In the genomic region with DNA sequence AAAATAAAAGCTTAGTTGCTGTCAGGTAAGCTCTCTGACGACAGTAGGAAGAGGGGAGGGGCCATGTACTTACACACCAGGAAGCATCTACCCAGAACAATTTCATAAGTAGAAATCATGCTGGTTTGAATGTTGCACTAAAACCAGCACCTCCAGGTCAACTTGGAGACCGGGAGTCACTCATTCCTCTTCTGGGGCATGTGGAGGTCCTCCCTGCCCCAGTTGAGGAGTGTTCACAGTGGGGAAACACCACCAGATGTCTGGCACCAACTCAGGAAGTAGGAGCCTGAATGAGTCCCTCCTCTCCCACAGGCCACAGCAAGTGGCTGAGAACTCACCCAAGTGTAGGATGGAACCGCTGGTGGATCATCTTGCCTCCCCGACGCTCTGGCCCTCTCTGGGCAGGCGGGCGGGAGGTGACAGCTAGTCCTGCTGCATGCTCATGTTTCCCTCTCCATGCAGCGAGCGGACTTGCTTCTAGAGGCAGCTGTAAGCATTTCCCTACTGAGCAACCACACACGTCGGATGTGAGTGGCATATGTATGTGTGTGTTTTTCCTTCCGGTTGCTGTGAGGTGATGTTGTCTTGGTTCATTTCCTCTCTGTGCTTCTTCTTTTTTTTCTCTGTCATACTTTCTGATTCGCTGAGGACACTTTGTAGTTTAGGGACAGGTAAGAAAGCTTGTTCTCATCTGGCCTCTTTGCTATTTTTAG, we compare ENCODE assay signal across 8 cellular contexts.
DNase-seq lines count a peak whose midpoint lies in the region; ATAC-seq and TF ChIP-seq lines count a peak whose summit lies in the region.

No MANE protein-coding gene starts in this region.

- WGBS in esophagus muscularis mucosa: 89% methylated on average over 10 of the region's 13 CpGs
- 94 to 95% methylated on average over 13 of the region's 13 CpGs for WGBS in testis, 2 donors

- intact Hi-C loops in esophagus muscularis mucosa (cut with DNase I) (no loop called here), testis (cut with DNase I; ENCODE audit: low total_unique reads) (no loop called here)

- peak overlapping the region in 3 of 4 donors; percentile 7 to 43 (median 19) for H3K4me3 ChIP-seq in esophagus muscularis mucosa
- H3K4me3 ChIP-seq in testis: no peak overlapping the region

- H3K27ac ChIP-seq in esophagus muscularis mucosa (replicated peaks in 1 of 4) (peak overlapping the region in 1 of 4 donors; percentile 32), testis (no peak overlapping the region)

- H3K9me3 ChIP-seq in esophagus muscularis mucosa (no peaks in the 10 kb centered on the region), testis (no peaks in the 10 kb centered on the region)

- TF ChIP-seq POLR2A in esophagus muscularis mucosa (IDR thresholded peaks at IDR 0.05; ENCODE audit: low read depth): no peak
- TF ChIP-seq POLR2A in testis (IDR thresholded peaks at IDR 0.05): no peak

- ATAC-seq in GM19324 (IDR thresholded peaks at IDR 0.05; ENCODE audit: low FRiP score, unreplicated experiment) (peak; percentile 82), HG03354 (IDR thresholded peaks at IDR 0.05; ENCODE audit: poor library complexity, severe bottlenecking, unreplicated experiment) (peak; percentile 83)

- TF ChIP-seq EP300 in esophagus muscularis mucosa (IDR thresholded peaks at IDR 0.05): no peak

- peak; percentile 66 to 72 for DNase-seq in activated CD4-positive, alpha-beta T cell treated with anti-CD3 and anti-CD28 coated beads for 4 hours
- DNase-seq in esophagus muscularis mucosa (ENCODE audit: extremely low spot score) (no peak), NCI-H446 treated with DMSO at 0.1 percent for 48 hours (lab: John Stamatoyannopoulos, UW) (no peak), testis (no peak), NCI-H187 treated with DMSO at 0.1 percent for 48 hours (lab: John Stamatoyannopoulos, UW) (no peak)
- DNase-seq in stimulated activated CD4-positive, alpha-beta T cell treated with anti-CD3 and anti-CD28 coated beads, Interleukin-4, amount 100 ng/mL, for 4 hours: peak; percentile 31 to 76

- H3K4me1 ChIP-seq in esophagus muscularis mucosa: no peaks in the 10 kb centered on the region
- no peaks in the 10 kb centered on the region for H3K4me1 ChIP-seq in testis

- TF ChIP-seq CTCF in esophagus muscularis mucosa (IDR thresholded peaks at IDR 0.05) (no peak), testis (IDR thresholded peaks at IDR 0.05) (no peak)

- H3K27me3 ChIP-seq in esophagus muscularis mucosa (no peaks in the 10 kb centered on the region), testis (no peaks in the 10 kb centered on the region)

- H3K36me3 ChIP-seq in esophagus muscularis mucosa (no peaks in the 10 kb centered on the region), testis (ENCODE audit: low read depth, missing control alignments) (no peaks in the 10 kb centered on the region)

Comparison
In these comparisons a context has a peak if more than half of its experiments do, and no peak if none do; other contexts are left out.
1. DNase-seq: peak in activated CD4-positive, alpha-beta T cell treated with anti-CD3 and anti-CD28 coated beads for 4 hours (2 of 2) and stimulated activated CD4-positive, alpha-beta T cell treated with anti-CD3 and anti-CD28 coated beads, Interleukin-4, amount 100 ng/mL, for 4 hours (2 of 2); none in esophagus muscularis mucosa (single experiment), NCI-H446 treated with DMSO at 0.1 percent for 48 hours (single experiment), testis (single experiment) and NCI-H187 treated with DMSO at 0.1 percent for 48 hours (single experiment).
2. H3K4me3 ChIP-seq: peak in esophagus muscularis mucosa (3 of 4); none in testis (0 of 2).